Comparison of ENCODE assay signal across 31 cellular contexts in genomic region chr14:38589747-38590350, GRCh38.
"Had no signal": no experiment of that assay in that cellular context is flagged by ENCODE, and none has a peak within 500 bp of the region (broad histone marks: within the 10 kb centered on the region; RNA-seq: fewer than 3 reads in every experiment).

No MANE protein-coding gene starts in this region.

- H3K9ac ChIP-seq: parathyroid adenoma had no signal

- DNase-seq: naive B cell; naive thymus-derived CD8-positive, alpha-beta T cell; nephron progenitor cell; occipital lobe; ovary; psoas muscle; right cardiac atrium; spleen; stimulated activated CD4-positive, alpha-beta T cell treated with anti-CD3 and anti-CD28 coated beads, Interleukin-12 subunit alpha, Interleukin-12 subunit beta, amount 100 ng/mL, for 4 hours; stimulated activated CD4-positive, alpha-beta T cell treated with anti-CD3 and anti-CD28 coated beads, Interleukin-1b, Interleukin-23, amount 100 ng/mL, for 48 hours; stimulated activated CD4-positive, alpha-beta T cell treated with anti-CD3 and anti-CD28 coated beads, Interleukin-4, amount 100 ng/mL, for 1 hour; stimulated activated CD4-positive, alpha-beta T cell treated with anti-CD3 and anti-CD28 coated beads, Interleukin-4, amount 100 ng/mL, for 4 hours; stimulated activated CD8-positive, alpha-beta memory T cell treated with anti-CD3 and anti-CD28 coated beads, Interleukin-4, amount 100 ng/mL, for 48 hours; stimulated activated naive CD4-positive, alpha-beta T cell; stimulated activated naive CD8-positive, alpha-beta T cell treated with anti-CD3 and anti-CD28 coated beads, Interleukin-15, amount 100 ng/mL, for 72 hours; stimulated activated naive CD8-positive, alpha-beta T cell treated with anti-CD3 and anti-CD28 coated beads, Interleukin-15, Interleukin-2, amounts not matched to agents 100 U/mL and 50 U/mL, for 24 hours; substantia nigra; testis; tibial artery; transverse colon; upper lobe of right lung; uterus had no signal

- H3K27ac ChIP-seq: ovary, parathyroid adenoma, psoas muscle, skin epidermis, spleen, suprapubic skin, testis, tibial artery, transverse colon, upper lobe of right lung, uterus had no signal

- H3K4me3 ChIP-seq: ovary, psoas muscle, skin epidermis, smooth muscle cell, spleen, suprapubic skin, testis, tibial artery, transverse colon, upper lobe of right lung, uterus had no signal

- H3K79me2 ChIP-seq: parathyroid adenoma had no signal

- H3K4me1 Mint-ChIP-seq: naive B cell; naive thymus-derived CD8-positive, alpha-beta T cell; nephron progenitor cell; stimulated activated memory B cell treated with anti-CD40 and anti-IgM and Interleukin-4, amounts not matched to agents 10 μg/mL and 1 μg/mL and 100 μg/mL, for 72 hours; stimulated activated naive CD8-positive, alpha-beta T cell treated with anti-CD3 and anti-CD28 coated beads, Interleukin-15, amount 100 ng/mL, for 72 hours had no signal

- H3K36me3 Mint-ChIP-seq: naive B cell; natural killer cell treated with Interleukin-12 subunit alpha and Interleukin-12 subunit beta and Interleukin-15 and Interleukin-18, amount 100 ng/mL, for 72 hours; stimulated activated memory B cell treated with anti-CD40 and anti-IgM and Interleukin-4, amounts not matched to agents 10 μg/mL and 1 μg/mL and 100 μg/mL, for 72 hours; type B pancreatic cell had no signal

- ATAC-seq: naive thymus-derived CD8-positive, alpha-beta T cell; natural killer cell treated with Interleukin-12 subunit alpha and Interleukin-12 subunit beta and Interleukin-15 and Interleukin-18, amount 100 ng/mL, for 72 hours; psoas muscle; right cardiac atrium; sciatic nerve; stimulated activated memory B cell treated with anti-CD40 and anti-IgM and Interleukin-4, amounts not matched to agents 10 μg/mL and 1 μg/mL and 100 μg/mL, for 72 hours; stimulated activated naive CD8-positive, alpha-beta T cell treated with anti-CD3 and anti-CD28 coated beads, Interleukin-15, amount 100 ng/mL, for 72 hours; stimulated activated naive CD8-positive, alpha-beta T cell treated with anti-CD3 and anti-CD28 coated beads, Interleukin-15, Interleukin-2, amounts not matched to agents 100 U/mL and 50 U/mL, for 24 hours; upper lobe of right lung had no signal

- H2AFZ ChIP-seq: parathyroid adenoma had no signal

- H3K36me3 ChIP-seq: ovary, spleen, suprapubic skin, tibial artery, transverse colon, upper lobe of right lung, uterus had no signal

- H3K4me3 Mint-ChIP-seq: naive B cell; naive thymus-derived CD8-positive, alpha-beta T cell; natural killer cell treated with Interleukin-12 subunit alpha and Interleukin-12 subunit beta and Interleukin-15 and Interleukin-18, amount 100 ng/mL, for 72 hours; nephron progenitor cell; stimulated activated memory B cell treated with anti-CD40 and anti-IgM and Interleukin-4, amounts not matched to agents 10 μg/mL and 1 μg/mL and 100 μg/mL, for 72 hours; stimulated activated naive CD8-positive, alpha-beta T cell treated with anti-CD3 and anti-CD28 coated beads, Interleukin-15, amount 100 ng/mL, for 72 hours; type B pancreatic cell had no signal

- H3K27me3 Mint-ChIP-seq: naive B cell; natural killer cell treated with Interleukin-12 subunit alpha and Interleukin-12 subunit beta and Interleukin-15 and Interleukin-18, amount 100 ng/mL, for 72 hours; progenitor cell of endocrine pancreas; stimulated activated memory B cell treated with anti-CD40 and anti-IgM and Interleukin-4, amounts not matched to agents 10 μg/mL and 1 μg/mL and 100 μg/mL, for 72 hours; type B pancreatic cell had no signal

- H3K27me3 ChIP-seq: ovary, spleen, suprapubic skin, testis, tibial artery, transverse colon, upper lobe of right lung, uterus had no signal

- H3K27ac Mint-ChIP-seq: naive B cell; naive thymus-derived CD8-positive, alpha-beta T cell; natural killer cell treated with Interleukin-12 subunit alpha and Interleukin-12 subunit beta and Interleukin-15 and Interleukin-18, amount 100 ng/mL, for 72 hours; nephron progenitor cell; progenitor cell of endocrine pancreas; stimulated activated memory B cell treated with anti-CD40 and anti-IgM and Interleukin-4, amounts not matched to agents 10 μg/mL and 1 μg/mL and 100 μg/mL, for 72 hours; stimulated activated naive CD8-positive, alpha-beta T cell treated with anti-CD3 and anti-CD28 coated beads, Interleukin-15, amount 100 ng/mL, for 72 hours; type B pancreatic cell had no signal

- H3K4me1 ChIP-seq: parathyroid adenoma, spleen, suprapubic skin, testis, tibial artery, transverse colon, upper lobe of right lung, uterus had no signal

- H3K4me2 ChIP-seq: smooth muscle cell had no signal

- H3K9me3 ChIP-seq: ovary, psoas muscle, suprapubic skin, testis, tibial artery, upper lobe of right lung, uterus had no signal
